In the genomic region with DNA sequence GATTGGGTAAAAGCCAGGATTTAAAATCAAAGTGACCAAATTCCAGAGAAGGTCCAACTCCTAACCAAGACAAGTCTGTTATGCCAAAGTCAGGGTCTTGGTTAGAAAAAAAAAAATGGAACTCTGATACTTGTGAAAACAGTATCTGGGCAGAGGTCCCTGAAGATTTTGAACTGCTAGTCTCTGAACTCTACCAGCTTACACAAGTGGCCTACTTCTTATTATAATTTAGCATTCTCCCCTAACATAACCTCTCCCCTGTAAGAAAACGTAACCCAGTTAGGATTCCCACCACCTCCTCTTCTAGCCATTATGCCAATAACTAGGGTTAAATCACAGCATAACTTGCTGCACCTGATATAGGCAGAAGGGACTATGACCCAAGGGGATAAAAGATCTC, we compare ENCODE assay signal across 23 cellular contexts.
"Had no signal": no experiment of that assay in that cellular context is flagged by ENCODE, and none has a peak within 500 bp of the region (broad histone marks: within the 10 kb centered on the region; RNA-seq: fewer than 3 reads in every experiment).

No MANE protein-coding gene starts in this region.

- H3K27me3 ChIP-seq: colonic mucosa, esophagus squamous epithelium, gastrocnemius medialis, heart right ventricle had no signal

- H3K36me3 ChIP-seq: colonic mucosa, esophagus squamous epithelium, gastrocnemius medialis, heart right ventricle, left ventricle myocardium inferior, lower lobe of right lung had no signal

- DNase-seq: colonic mucosa; cortex of kidney; effector CD8-positive, alpha-beta T cell; effector memory CD8-positive, alpha-beta T cell; endodermal cell; erythroblast; esophagus squamous epithelium; foreskin fibroblast; foreskin melanocyte; glutamatergic neuron; head of caudate nucleus; hippocampal formation; lower lobe of right lung; mucosa of descending colon; naive B cell had no signal

- H3K27ac ChIP-seq: colonic mucosa, epithelial cell of prostate, esophagus squamous epithelium, gastrocnemius medialis, heart right ventricle, left ventricle myocardium inferior, lower lobe of right lung had no signal

- H3K9me3 ChIP-seq: colonic mucosa, esophagus squamous epithelium, gastrocnemius medialis, heart right ventricle, left ventricle myocardium inferior, lower lobe of right lung, mucosa of descending colon had no signal

- H3K4me1 ChIP-seq: colonic mucosa, esophagus squamous epithelium, gastrocnemius medialis, heart right ventricle, left ventricle myocardium inferior, lower lobe of right lung had no signal

- ATAC-seq: effector memory CD8-positive, alpha-beta T cell; esophagus mucosa; gastrocnemius medialis; lower lobe of right lung; mucosa of descending colon had no signal

- FAIRE-seq: endometrium, islet of Langerhans, keratinocyte had no signal

- H3K4me3 ChIP-seq: colonic mucosa, esophagus squamous epithelium, gastrocnemius medialis, heart right ventricle, left ventricle myocardium inferior, lower lobe of right lung, mucosa of descending colon had no signal
